In genomic region chr4:56435001-56435747, GRCh38 we compare ENCODE assay signal across 8 cellular contexts. TPM values are rescaled to one million over a fixed set of nuclear protein-coding genes. Genes with fewer than 3 reads are reported as not detected.
A peak's percentile ranks its signal among the peaks of the same experiment; 100 is the strongest.
DNase-seq lines count a peak whose midpoint lies in the region; ATAC-seq lines count a peak whose summit lies in the region.

PPAT (minus strand) TSS chr4:56435615; CDS start chr4:56435477, 138 bp downstream.

- H3K4me2 ChIP-seq in mesenchymal stem cell (ENCODE audit: low read length, poor library complexity, severe bottlenecking): peak within 1 kb of the TSS; percentile 88

- H4K91ac ChIP-seq in mesenchymal stem cell (ENCODE audit: low read length): peak within 1 kb of the TSS; percentile 95

- peak within 1 kb of the TSS in 1 of 2 experiments; percentile 9 for H3K23ac ChIP-seq in mesenchymal stem cell (ENCODE audit: low read length in 2 of 2)

- peak; percentile 71 for ATAC-seq in GM19463 (IDR thresholded peaks at IDR 0.05; ENCODE audit: unreplicated experiment)

- H3K18ac ChIP-seq in mesenchymal stem cell (ENCODE audit: low read depth in 1 of 2, low read length in 2 of 2): peak within 1 kb of the TSS; percentile 88 to 98

- peak within 1 kb of the TSS; percentile 50 for H2BK5ac ChIP-seq in mesenchymal stem cell (ENCODE audit: low read depth, low read length, poor library complexity, severe bottlenecking)

- WGBS in mesenchymal stem cell: under 1% methylated on average over 55 of the region's 62 CpGs

- H3K9ac ChIP-seq in mesenchymal stem cell (ENCODE audit: low read length): peak within 1 kb of the TSS; percentile 95

- H3K4me1 ChIP-seq in effector memory CD4-positive, alpha-beta T cell (ENCODE audit: control insufficient read depth, insufficient read depth, low read length, poor library complexity, severe bottlenecking): peaks cover 20% of the 10 kb centered on the region
- H3K4me1 ChIP-seq in mesenchymal stem cell (ENCODE audit: control insufficient read depth, insufficient read depth, low read depth, low read length): peaks cover 7% of the 10 kb centered on the region

- H3K36me3 ChIP-seq in effector memory CD4-positive, alpha-beta T cell (ENCODE audit: control insufficient read depth, insufficient read depth, low read length): no peaks in the 10 kb centered on the region
- H3K36me3 ChIP-seq in mesenchymal stem cell (ENCODE audit: control insufficient read depth in 1 of 2, insufficient read depth in 2 of 2, low read depth in 1 of 2, low read length in 2 of 2): no peaks in the 10 kb centered on the region

- H3K9me3 ChIP-seq in effector memory CD4-positive, alpha-beta T cell (ENCODE audit: control insufficient read depth, low read length): no peaks in the 10 kb centered on the region
- H3K9me3 ChIP-seq in mesenchymal stem cell (ENCODE audit: control insufficient read depth, low read length): no peaks in the 10 kb centered on the region

- peak within 1 kb of the TSS; percentile 84 for H3K4me3 ChIP-seq in effector memory CD4-positive, alpha-beta T cell (ENCODE audit: insufficient read depth, low read depth, low read length, poor library complexity, severe bottlenecking)
- peak within 1 kb of the TSS; percentile 79 to 97 for H3K4me3 ChIP-seq in mesenchymal stem cell (ENCODE audit: insufficient read depth in 1 of 2, low read depth in 1 of 2, low read length in 2 of 2)

- H2AK5ac ChIP-seq in mesenchymal stem cell (ENCODE audit: low read length, severe bottlenecking): no peak within 1 kb of the TSS

- H2AFZ ChIP-seq in mesenchymal stem cell (ENCODE audit: low read depth, low read length): peak within 1 kb of the TSS; percentile 98

- H2BK120ac ChIP-seq in mesenchymal stem cell (ENCODE audit: low read depth, low read length): no peak within 1 kb of the TSS

- no peak within 1 kb of the TSS for H2BK15ac ChIP-seq in mesenchymal stem cell (ENCODE audit: low read depth, poor library complexity, severe bottlenecking)

- peak within 1 kb of the TSS in 1 of 2 experiments; percentile 70 for H2BK12ac ChIP-seq in mesenchymal stem cell (ENCODE audit: low read length in 2 of 2)

- H3K4ac ChIP-seq in mesenchymal stem cell (ENCODE audit: low read depth in 1 of 2, low read length in 2 of 2): peak within 1 kb of the TSS; percentile 11 to 73

- H3K14ac ChIP-seq in mesenchymal stem cell (ENCODE audit: low read length in 2 of 2): peak within 1 kb of the TSS; percentile 58 to 85

- no peaks in the 10 kb centered on the region for H3K27me3 ChIP-seq in effector memory CD4-positive, alpha-beta T cell (replicated peaks; ENCODE audit: control insufficient read depth, insufficient read depth, low read length, poor library complexity, severe bottlenecking)
- H3K27me3 ChIP-seq in mesenchymal stem cell (ENCODE audit: control insufficient read depth in 1 of 2, insufficient read depth in 1 of 2, low read length in 2 of 2): no peaks in the 10 kb centered on the region

- peak; percentile 91 for DNase-seq in CMK (ENCODE audit: low read depth)
- DNase-seq in HPDE6-E6E7 (ENCODE audit: extremely low spot score): peak; percentile 95
- DNase-seq in NOMO-1 treated with DMSO at 0.1 percent for 48 hours (lab: John Stamatoyannopoulos, UW; ENCODE audit: unreplicated experiment): peak; percentile 98
- DNase-seq in activated CD8-positive, alpha-beta memory T cell treated with anti-CD3 and anti-CD28 coated beads for 4 hours (ENCODE audit: low read depth in 2 of 2): peak; percentile 97
- peak; percentile 98 for DNase-seq in effector memory CD4-positive, alpha-beta T cell
- DNase-seq in mesenchymal stem cell: peak; percentile 98
- DNase-seq in stimulated activated CD8-positive, alpha-beta memory T cell treated with anti-CD3 and anti-CD28 coated beads, Interleukin-15, amount 100 ng/mL, for 24 hours (ENCODE audit: low read depth): peak; percentile 96

- H3K79me1 ChIP-seq in mesenchymal stem cell (replicated peaks; ENCODE audit: low read length, poor library complexity, severe bottlenecking): no peaks in the 10 kb centered on the region

- peak within 1 kb of the TSS; percentile 55 for H4K8ac ChIP-seq in mesenchymal stem cell (ENCODE audit: low read length)

- H3K27ac ChIP-seq in effector memory CD4-positive, alpha-beta T cell (ENCODE audit: insufficient read depth, low read length, poor library complexity, severe bottlenecking): peak within 1 kb of the TSS; percentile 56
- H3K27ac ChIP-seq in mesenchymal stem cell (ENCODE audit: low read length, poor library complexity, severe bottlenecking): peak within 1 kb of the TSS; percentile 96

RNA-seq across cellular contexts. Expression of gene PPAT, which starts in this region (rescaled TPM):
- polyA plus RNA-seq in mesenchymal stem cell (2013, experiment 1 of 2): 9.4 TPM
- 10.4 TPM for polyA plus RNA-seq in mesenchymal stem cell (2013, experiment 2 of 2)

Comparison
In these comparisons a context has a peak if more than half of its experiments do, and no peak if none do; other contexts are left out.
1. Peak in every context shown above with its lines: DNase-seq, ATAC-seq, H3K4me3 ChIP-seq and H3K27ac ChIP-seq.